Comparison of ENCODE assay signal across 11 cellular contexts in genomic region chr5:124658867-124659557, GRCh38.
A peak's percentile ranks its signal among the peaks of the same experiment; 100 is the strongest.
DNase-seq lines count a peak whose midpoint lies in the region; ATAC-seq, FAIRE-seq and TF ChIP-seq lines count a peak whose summit lies in the region.
"Had no signal": no experiment of that assay in that cellular context is flagged by ENCODE, and none has a peak within 500 bp of the region (broad histone marks: within the 10 kb centered on the region; RNA-seq: fewer than 3 reads in every experiment).

No MANE protein-coding gene starts in this region.

- H3K4me1 Mint-ChIP-seq in stimulated activated naive B cell treated with anti-CD40 and anti-IgM and Interleukin-4, amounts not matched to agents 10 μg/mL and 1 μg/mL and 100 μg/mL, for 72 hours, result peaks cover 18 to 48% of the 10 kb centered on the region in 2 donors
- H3K4me1 Mint-ChIP-seq: activated CD4-positive, alpha-beta T cell treated with anti-CD3 and anti-CD28 coated beads for 36 hours had no signal

- H3K4me3 ChIP-seq in keratinocyte (ENCODE audit: control insufficient read depth in 2 of 3, extremely low read depth in 1 of 3, insufficient read depth in 2 of 3, low read depth in 1 of 3, low read length in 3 of 3) (no peak overlapping the region), HepG2 (replicated peaks in 1 of 3; ENCODE audit: insufficient read depth in 1 of 3, low read depth in 2 of 3, low read length in 3 of 3) (no peak overlapping the region)

- no peaks in the 10 kb centered on the region for H3K79me2 ChIP-seq in keratinocyte (ENCODE audit: control insufficient read depth, insufficient read depth, low read length)
- H3K79me2 ChIP-seq in HepG2 (ENCODE audit: insufficient read depth, low read length), result no peaks in the 10 kb centered on the region

- H3K9me1 ChIP-seq in keratinocyte (ENCODE audit: control insufficient read depth, extremely low read depth, insufficient read depth, low read length), result peaks cover 3% of the 10 kb centered on the region

- TF ChIP-seq CTCF in keratinocyte (optimal IDR thresholded peaks at IDR 0.05 in 1 of 3, IDR thresholded peaks at IDR 0.05 in 1 of 3, conservative IDR thresholded peaks at IDR 0.05 in 1 of 3; ENCODE audit: extremely low read depth in 1 of 3, insufficient read depth in 2 of 3, low read length in 3 of 3), result no peak
- TF ChIP-seq CTCF in HepG2 (CRISPR knock-in tag; IDR thresholded peaks at IDR 0.05), result no peak

- H3K9me3 Mint-ChIP-seq in stimulated activated naive B cell treated with anti-CD40 and anti-IgM and Interleukin-4, amounts not matched to agents 10 μg/mL and 1 μg/mL and 100 μg/mL, for 72 hours, result no peaks in the 10 kb centered on the region

- dilution Hi-C loops in keratinocyte (cut with MboI; ENCODE audit: extremely low pct_ligation_motif_present, low sequenced_read_pairs), result no loop called here

- WGBS in HepG2 (ENCODE audit: low lambda C conversion rate), result 94% methylated on average over 6 of the region's 6 CpGs

- ATAC-seq in stimulated activated naive B cell treated with anti-CD40 and anti-IgM and Interleukin-4, amounts not matched to agents 10 μg/mL and 1 μg/mL and 100 μg/mL, for 72 hours (replicated peaks), result peak; percentile 48 to 67
- ATAC-seq in HepG2, result no peak
- ATAC-seq in HG02798 (IDR thresholded peaks at IDR 0.05; ENCODE audit: poor library complexity, unreplicated experiment), result no peak
- ATAC-seq: activated CD4-positive, alpha-beta T cell treated with anti-CD3 and anti-CD28 coated beads for 36 hours had no signal

- H3K4me1 ChIP-seq in keratinocyte (ENCODE audit: control insufficient read depth, extremely low read depth, insufficient read depth, low read length) (peaks cover 56% of the 10 kb centered on the region), HepG2 (ENCODE audit: insufficient read depth, low read length) (peaks cover 98% of the 10 kb centered on the region)

- DNase-seq in DMS79 treated with DMSO at 0.1 percent for 48 hours (lab: John Stamatoyannopoulos, UW) (peak; percentile 16), DMS79 (lab: John Stamatoyannopoulos, UW) (no peak), SKM-1 treated with dmso at 0.1 percent for 144 hours (lab: John Stamatoyannopoulos, UW; ENCODE audit: unreplicated experiment) (peak; percentile 67), keratinocyte (ENCODE audit: low read depth, low spot score) (no peak), HPDE6-E6E7 (ENCODE audit: extremely low spot score) (no peak), HepG2 (ENCODE audit: low spot score) (no peak)
- DNase-seq in stimulated activated naive B cell treated with anti-CD40 and anti-IgM and Interleukin-4, amounts not matched to agents 10 μg/mL and 1 μg/mL and 100 μg/mL, for 72 hours, result no peak
- DNase-seq: activated CD4-positive, alpha-beta T cell treated with anti-CD3 and anti-CD28 coated beads for 36 hours; activated naive CD4-positive, alpha-beta T cell treated with Interleukin-2 at 50 U/mL for 16 hours; NCI-H1105 had no signal

- H3K9ac ChIP-seq in keratinocyte (ENCODE audit: control insufficient read depth, extremely low read depth, insufficient read depth, low read length) (no peak overlapping the region), HepG2 (ENCODE audit: insufficient read depth, low read depth, low read length) (no peak overlapping the region)

- H3K36me3 Mint-ChIP-seq in stimulated activated naive B cell treated with anti-CD40 and anti-IgM and Interleukin-4, amounts not matched to agents 10 μg/mL and 1 μg/mL and 100 μg/mL, for 72 hours, result no peaks in the 10 kb centered on the region

- H3K27me3 ChIP-seq in keratinocyte (ENCODE audit: control insufficient read depth, extremely low read depth, insufficient read depth, low read length), result no peaks in the 10 kb centered on the region
- H3K27me3 ChIP-seq in HepG2 (ENCODE audit: control insufficient read depth in 1 of 2, insufficient read depth in 2 of 2, low read length in 2 of 2), result no peaks in the 10 kb centered on the region

- no peak for FAIRE-seq in keratinocyte (lab: Jason Lieb, UNC)
- FAIRE-seq in HepG2 (lab: Jason Lieb, UNC), result no peak

- peaks cover 0 to 7% of the 10 kb centered on the region in 2 donors for H3K27me3 Mint-ChIP-seq in stimulated activated naive B cell treated with anti-CD40 and anti-IgM and Interleukin-4, amounts not matched to agents 10 μg/mL and 1 μg/mL and 100 μg/mL, for 72 hours

- TF ChIP-seq RAD21 in HepG2 (CRISPR knock-in tag; IDR thresholded peaks at IDR 0.05), result no peak

- H4K20me1 ChIP-seq in keratinocyte (ENCODE audit: control insufficient read depth, extremely low read depth, insufficient read depth, low read length) (no peaks in the 10 kb centered on the region), HepG2 (ENCODE audit: insufficient read depth, low read length) (no peaks in the 10 kb centered on the region)

- H3K9me3 ChIP-seq in keratinocyte (ENCODE audit: control insufficient read depth, low read depth, low read length), result no peaks in the 10 kb centered on the region
- H3K9me3 ChIP-seq in HepG2 (ENCODE audit: low read length), result no peaks in the 10 kb centered on the region

- TF ChIP-seq EP300 in HepG2 (IDR thresholded peaks at IDR 0.05; ENCODE audit: low read depth in 2 of 2, low read length in 2 of 2), result no peak
- TF ChIP-seq EP300 in HepG2 (CRISPR knock-in tag; IDR thresholded peaks at IDR 0.05; ENCODE audit: borderline replicate concordance), result no peak

- H3K4me2 ChIP-seq in keratinocyte (ENCODE audit: control insufficient read depth, extremely low read depth, insufficient read depth, low read depth, low read length), result no peak overlapping the region
- no peak overlapping the region for H3K4me2 ChIP-seq in HepG2 (ENCODE audit: low read depth, low read length)

- H3K27ac Mint-ChIP-seq in stimulated activated naive B cell treated with anti-CD40 and anti-IgM and Interleukin-4, amounts not matched to agents 10 μg/mL and 1 μg/mL and 100 μg/mL, for 72 hours, result peak overlapping the region; percentile 45
- H3K27ac Mint-ChIP-seq: activated CD4-positive, alpha-beta T cell treated with anti-CD3 and anti-CD28 coated beads for 36 hours had no signal

- in situ Hi-C loops in HepG2 (cut with HindIII; ENCODE audit: extremely low pct_ligation_motif_present, low pct_unique_long_range_greater_than_20kb), result loop anchor here (25.0 kb wide), 1 partner anchor 372 kb away; no protein-coding TSS in a partner anchor

- H2AFZ ChIP-seq in keratinocyte (ENCODE audit: control insufficient read depth, low read length) (peak overlapping the region; percentile 43), HepG2 (ENCODE audit: low read length) (no peak overlapping the region)

- TF ChIP-seq POLR2A in HepG2 (IDR thresholded peaks at IDR 0.05; ENCODE audit: insufficient read depth in 1 of 2, low read depth in 2 of 2, low read length in 2 of 2), result no peak

- BruUV-seq in HepG2 (replicated peaks; lab: Mats Ljungman, UMichigan), result no TSS peak

- CTCF ChIA-PET in HepG2 (lab: Yijun Ruan, JAX; ENCODE audit: low intra/inter-chr PET ratio, low total read pairs), result no interaction called here

- H3K4me3 Mint-ChIP-seq in stimulated activated naive B cell treated with anti-CD40 and anti-IgM and Interleukin-4, amounts not matched to agents 10 μg/mL and 1 μg/mL and 100 μg/mL, for 72 hours, result peak overlapping the region; percentile 63 to 69
- H3K4me3 Mint-ChIP-seq: activated CD4-positive, alpha-beta T cell treated with anti-CD3 and anti-CD28 coated beads for 36 hours had no signal

- POLR2A ChIA-PET in HepG2 (lab: Yijun Ruan, JAX), result interaction anchor here (0.9 kb wide), 1 partner anchor 89 kb away, joined by 3 read pairs; no protein-coding TSS in a partner anchor

- H3K27ac ChIP-seq in keratinocyte (ENCODE audit: control insufficient read depth, insufficient read depth, low read length) (no peak overlapping the region), HepG2 (ENCODE audit: extremely low read length, insufficient read depth, low read length) (no peak overlapping the region)

- intact Hi-C loops in HepG2 (cut with micrococcal nuclease; ENCODE audit: unreplicated experiment), result no loop called here

- no peaks in the 10 kb centered on the region for H3K36me3 ChIP-seq in keratinocyte (ENCODE audit: control insufficient read depth in 2 of 2, extremely low read depth in 1 of 2, insufficient read depth in 2 of 2, low read length in 2 of 2)
- no peaks in the 10 kb centered on the region for H3K36me3 ChIP-seq in HepG2 (replicated peaks in 1 of 2; ENCODE audit: control insufficient read depth in 1 of 2, insufficient read depth in 2 of 2, low read length in 2 of 2)

TF ChIP-seq in HepG2, 621 proteins besides CTCF, POLR2A, EP300 and RAD21 (continues in another document):
- TF ChIP-seq SETDB1 (CRISPR knock-in tag; IDR thresholded peaks at IDR 0.05; ENCODE audit: borderline replicate concordance) (no peak), ZEB1 (IDR thresholded peaks at IDR 0.05; ENCODE audit: insufficient replicate concordance, low read depth) (no peak), ZNF335 (CRISPR knock-in tag; IDR thresholded peaks at IDR 0.05) (no peak), ZNF761 (CRISPR knock-in tag; conservative IDR thresholded peaks at IDR 0.05) (no peak), KMT2A (CRISPR knock-in tag; IDR thresholded peaks at IDR 0.05) (no peak), ZNF660 (CRISPR knock-in tag; IDR thresholded peaks at IDR 0.05; ENCODE audit: borderline replicate concordance, low read depth) (no peak), ZNF879 (CRISPR knock-in tag; IDR thresholded peaks at IDR 0.05) (no peak), ZNF713 (CRISPR knock-in tag; IDR thresholded peaks at IDR 0.05) (no peak)
- TF ChIP-seq, protein P1, sequence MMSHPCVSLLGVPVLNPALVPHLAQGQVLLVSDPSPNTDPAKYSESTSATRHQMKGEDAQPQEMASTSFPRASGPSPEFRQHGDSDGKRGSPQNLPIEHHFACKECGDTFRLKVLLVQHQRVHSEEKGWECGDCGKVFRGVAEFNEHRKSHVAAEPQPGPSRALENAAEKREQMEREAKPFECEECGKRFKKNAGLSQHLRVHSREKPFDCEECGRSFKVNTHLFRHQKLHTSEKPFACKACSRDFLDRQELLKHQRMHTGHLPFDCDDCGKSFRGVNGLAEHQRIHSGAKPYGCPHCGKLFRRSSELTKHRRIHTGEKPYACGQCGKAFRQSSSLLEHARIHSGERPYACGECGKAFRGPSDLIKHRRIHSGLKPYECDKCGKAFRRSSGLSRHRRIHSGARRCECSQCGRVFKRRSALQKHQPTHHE (CRISPR knock-in tag; IDR thresholded peaks at IDR 0.05; ENCODE audit: borderline replicate concordance), result no peak
- TF ChIP-seq, protein P2, sequence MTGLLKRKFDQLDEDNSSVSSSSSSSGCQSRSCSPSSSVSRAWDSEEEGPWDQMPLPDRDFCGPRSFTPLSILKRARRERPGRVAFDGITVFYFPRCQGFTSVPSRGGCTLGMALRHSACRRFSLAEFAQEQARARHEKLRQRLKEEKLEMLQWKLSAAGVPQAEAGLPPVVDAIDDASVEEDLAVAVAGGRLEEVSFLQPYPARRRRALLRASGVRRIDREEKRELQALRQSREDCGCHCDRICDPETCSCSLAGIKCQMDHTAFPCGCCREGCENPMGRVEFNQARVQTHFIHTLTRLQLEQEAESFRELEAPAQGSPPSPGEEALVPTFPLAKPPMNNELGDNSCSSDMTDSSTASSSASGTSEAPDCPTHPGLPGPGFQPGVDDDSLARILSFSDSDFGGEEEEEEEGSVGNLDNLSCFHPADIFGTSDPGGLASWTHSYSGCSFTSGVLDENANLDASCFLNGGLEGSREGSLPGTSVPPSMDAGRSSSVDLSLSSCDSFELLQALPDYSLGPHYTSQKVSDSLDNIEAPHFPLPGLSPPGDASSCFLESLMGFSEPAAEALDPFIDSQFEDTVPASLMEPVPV (CRISPR knock-in tag; IDR thresholded peaks at IDR 0.05), result no peak

Comparison
In these comparisons a context has a peak if more than half of its experiments do, and no peak if none do; other contexts are left out.
1. DNase-seq: peak in DMS79 treated with DMSO at 0.1 percent for 48 hours (single experiment) and SKM-1 treated with dmso at 0.1 percent for 144 hours (single experiment); none in DMS79 (single experiment), keratinocyte (single experiment), stimulated activated naive B cell treated with anti-CD40 and anti-IgM and Interleukin-4, amounts not matched to agents 10 μg/mL and 1 μg/mL and 100 μg/mL, for 72 hours (single experiment), HPDE6-E6E7 (single experiment) and HepG2 (single experiment).
2. ATAC-seq: peak in stimulated activated naive B cell treated with anti-CD40 and anti-IgM and Interleukin-4, amounts not matched to agents 10 μg/mL and 1 μg/mL and 100 μg/mL, for 72 hours (2 of 2); none in HepG2 (single experiment) and HG02798 (single experiment).